ENCODE assay signal across 23 cellular contexts in genomic region chr5:35284364-35284763, GRCh38. TPM values are rescaled to one million over a fixed set of nuclear protein-coding genes. Genes with fewer than 3 reads are reported as not detected.
"Had no signal": no experiment of that assay in that cellular context is flagged by ENCODE, and none has a peak within 500 bp of the region (broad histone marks: within the 10 kb centered on the region; RNA-seq: fewer than 3 reads in every experiment).

No MANE protein-coding gene starts in this region.

- H3K27ac Mint-ChIP-seq: dendritic cell treated with granulocyte-macrophage colony-stimulating factor and Interleukin-4, amounts not matched to agents 40 ng/mL and 50 ng/mL, for 4 days; effector memory CD8-positive, alpha-beta T cell; mesothelial cell of epicardium; naive B cell; naive thymus-derived CD8-positive, alpha-beta T cell had no signal

- H3K27me3 Mint-ChIP-seq: dendritic cell treated with granulocyte-macrophage colony-stimulating factor and Interleukin-4, amounts not matched to agents 40 ng/mL and 50 ng/mL, for 4 days had no signal

- DNase-seq: colonic mucosa; cortex of kidney; effector CD8-positive, alpha-beta T cell; effector memory CD8-positive, alpha-beta T cell; foreskin keratinocyte; heart left ventricle; hypothalamus; left cardiac atrium; left lung; left ventricle myocardium superior; lower lobe of right lung; mesenchymal stem cell; mucosa of descending colon; naive B cell; naive thymus-derived CD8-positive, alpha-beta T cell had no signal

- H3K9me3 ChIP-seq: colonic mucosa, esophagus muscularis mucosa, gastroesophageal sphincter, left lung, lower lobe of right lung, mucosa of descending colon had no signal

- H3K4me2 ChIP-seq: hepatocyte had no signal

- H3K36me3 ChIP-seq: colonic mucosa, esophagus muscularis mucosa, gastroesophageal sphincter, heart left ventricle, left lung, lower lobe of right lung had no signal

- H3K79me2 ChIP-seq: hepatocyte had no signal

- ATAC-seq: effector memory CD8-positive, alpha-beta T cell; foreskin keratinocyte; gastroesophageal sphincter; heart left ventricle; left cardiac atrium; left lung; left ventricle myocardium superior; lower lobe of right lung; mucosa of descending colon; naive thymus-derived CD8-positive, alpha-beta T cell had no signal

- H3K27me3 ChIP-seq: colonic mucosa, esophagus muscularis mucosa, gastroesophageal sphincter, heart left ventricle, hepatocyte, left lung had no signal

- H3K36me3 Mint-ChIP-seq: mesothelial cell of epicardium; naive B cell; naive thymus-derived CD8-positive, alpha-beta T cell had no signal

- H2AFZ ChIP-seq: hepatocyte had no signal

- H3K27ac ChIP-seq: colonic mucosa, esophagus muscularis mucosa, foreskin keratinocyte, gastroesophageal sphincter, heart left ventricle, hepatocyte, left lung, lower lobe of right lung had no signal

- H3K4me1 ChIP-seq: colonic mucosa, esophagus muscularis mucosa, foreskin keratinocyte, gastroesophageal sphincter, heart left ventricle, left lung, lower lobe of right lung had no signal

- H3K4me1 Mint-ChIP-seq: naive B cell; naive thymus-derived CD8-positive, alpha-beta T cell had no signal

- H3K4me3 Mint-ChIP-seq: dendritic cell treated with granulocyte-macrophage colony-stimulating factor and Interleukin-4, amounts not matched to agents 40 ng/mL and 50 ng/mL, for 4 days; effector memory CD8-positive, alpha-beta T cell; mesothelial cell of epicardium; naive B cell; naive thymus-derived CD8-positive, alpha-beta T cell had no signal

- H3K4me3 ChIP-seq: colonic mucosa, esophagus muscularis mucosa, gastroesophageal sphincter, heart left ventricle, hepatocyte, left lung, lower lobe of right lung, mucosa of descending colon had no signal

RNA-seq across cellular contexts. Expression of gene PRLR, which starts 54.1 kb away (rescaled TPM):
- total RNA-seq: endothelial cell of umbilical vein; foreskin keratinocyte; lung microvascular endothelial cell; myocyte; naive thymus-derived CD8-positive, alpha-beta T cell had no signal
- polyA plus RNA-seq: endothelial cell of umbilical vein; foreskin keratinocyte; naive thymus-derived CD8-positive, alpha-beta T cell had no signal
